ENCODE assay signal across 9 cellular contexts in genomic region chr12:120497524-120498150, GRCh38. TPM values are rescaled to one million over a fixed set of nuclear protein-coding genes. Genes with fewer than 3 reads are reported as not detected.
DNase-seq lines count a peak whose midpoint lies in the region; TF ChIP-seq lines count a peak whose summit lies in the region.
"Had no signal": no experiment of that assay in that cellular context is flagged by ENCODE, and none has a peak within 500 bp of the region (broad histone marks: within the 10 kb centered on the region; RNA-seq: fewer than 3 reads in every experiment).

No MANE protein-coding gene starts in this region.

- H3K9ac ChIP-seq in GM23248 (peak overlapping the region; percentile 87), skeletal muscle tissue (ENCODE audit: low read depth in 1 of 3, low read length in 3 of 3) (peak overlapping the region; percentile 66 to 84 (median 71))

- H3K27ac ChIP-seq in GM23248 (peak overlapping the region; percentile 7; the same call in 1 of the 2 replicates), skeletal muscle tissue (ENCODE audit: low read depth, low read length) (no peak overlapping the region)

- H3K79me2 ChIP-seq in GM23248 (ENCODE audit: insufficient read depth) = peaks cover 45% of the 10 kb centered on the region

- H3K27me3 ChIP-seq in GM23248 (replicated peaks; ENCODE audit: insufficient read depth) (no peaks in the 10 kb centered on the region), skeletal muscle tissue (ENCODE audit: control insufficient read depth in 3 of 3, insufficient read depth in 3 of 3, low read length in 3 of 3) (no peaks in the 10 kb centered on the region)

- TF ChIP-seq CTCF in WI38 (IDR thresholded peaks at IDR 0.05; ENCODE audit: low read depth, low read length) (no peak), foreskin fibroblast (IDR thresholded peaks at IDR 0.05; ENCODE audit: low read depth, low read length) (no peak)

- H2AFZ ChIP-seq in GM23248 = no peak overlapping the region

- WGBS in GM23248 (ENCODE audit: low coverage in 1 of 2, low lambda C conversion rate in 2 of 2, missing lambda C conversion rate in 2 of 2), 2 experiments = 11 to 12% methylated on average over 9 of the region's 9 CpGs

- in situ Hi-C loops in GM23248 (cut with MboI) = no loop called here

- peaks cover 20% of the 10 kb centered on the region for H3K4me1 ChIP-seq in GM23248 (ENCODE audit: insufficient read depth)
- H3K4me1 ChIP-seq in skeletal muscle tissue (ENCODE audit: control insufficient read depth in 3 of 3, insufficient read depth in 3 of 3, low read length in 3 of 3) = peaks cover 16 to 29% (median 16%) of the 10 kb centered on the region in 3 donors

- H3K4me2 ChIP-seq in GM23248 (ENCODE audit: unreplicated experiment) = peak overlapping the region; percentile 91

- no peaks in the 10 kb centered on the region for H3K9me2 ChIP-seq in GM23248 (ENCODE audit: insufficient read depth)

- no peaks in the 10 kb centered on the region for H3K9me3 ChIP-seq in GM23248 (ENCODE audit: low read depth)
- H3K9me3 ChIP-seq in skeletal muscle tissue (ENCODE audit: control insufficient read depth in 3 of 3, low read length in 3 of 3) = no peaks in the 10 kb centered on the region

- peaks cover 15% of the 10 kb centered on the region for H4K20me1 ChIP-seq in GM23248 (ENCODE audit: insufficient read depth)

- H3K36me3 ChIP-seq in GM23248 (ENCODE audit: low read depth) = peaks cover 14% of the 10 kb centered on the region
- H3K36me3 ChIP-seq in skeletal muscle tissue (ENCODE audit: control insufficient read depth in 3 of 3, insufficient read depth in 3 of 3, low read length in 3 of 3) = peaks cover 7 to 25% (median 22%) of the 10 kb centered on the region in 3 donors

- H3F3A ChIP-seq in GM23248 (ENCODE audit: insufficient read depth) = peaks cover 40% of the 10 kb centered on the region

- H3K4me3 ChIP-seq in GM23248 = peak overlapping the region; percentile 99
- peak overlapping the region; percentile 91 for H3K4me3 ChIP-seq in WI38 (ENCODE audit: low read depth, low read length)
- H3K4me3 ChIP-seq in foreskin fibroblast (ENCODE audit: low read depth in 1 of 2, low read length in 2 of 2) = peak overlapping the region; percentile 96 to 97
- H3K4me3 ChIP-seq in skeletal muscle tissue (ENCODE audit: low read length in 3 of 3) = peak overlapping the region; percentile 82 to 92 (median 90)

- DNase-seq in GM23248 (peak; percentile 48), foreskin fibroblast (peak in 1 of 2 donors; percentile 63), DMS53 (lab: John Stamatoyannopoulos, UW) (no peak), COLO829 (ENCODE audit: low spot score) (no peak)
- no peak for DNase-seq in central memory CD4-positive, alpha-beta T cell
- no peak for DNase-seq in activated CD4-positive, alpha-beta T cell treated with anti-CD3 and anti-CD28 coated beads, Interleukin-2, amount 50 U/mL, for 1 hour
- DNase-seq: activated CD8-positive, alpha-beta memory T cell treated with anti-CD3 and anti-CD28 coated beads, Interleukin-2, amount 50 U/mL, for 48 hours had no signal

RNA-seq across cellular contexts. Expression of gene DYNLL1, which starts 1.7 kb away (rescaled TPM):
- total RNA-seq in GM23248 (2014; rRNA removed; shearing (Covaris generic)) = 301 and 340 TPM in 2 replicates
- polyA plus RNA-seq in GM23248 (2016; fragmentation: Nextera tagmentation; extraction: Ambion mirVana) = 778 and 782 TPM in 2 replicates
- 162 TPM for total RNA-seq in skeletal muscle tissue

RNA-seq across cellular contexts. Expression of gene SRSF9, which starts 28.1 kb away (rescaled TPM):
- 129 and 154 TPM in 2 replicates for total RNA-seq in GM23248 (2014; rRNA removed; shearing (Covaris generic))
- 329 and 345 TPM in 2 replicates for polyA plus RNA-seq in GM23248 (2016; fragmentation: Nextera tagmentation; extraction: Ambion mirVana)
- total RNA-seq in skeletal muscle tissue = 79.9 TPM

RNA-seq across cellular contexts. Expression of gene COQ5, which starts 31.3 kb away (rescaled TPM):
- 32.6 and 33.0 TPM in 2 replicates for total RNA-seq in GM23248 (2014; rRNA removed; shearing (Covaris generic))
- polyA plus RNA-seq in GM23248 (2016; fragmentation: Nextera tagmentation; extraction: Ambion mirVana) = 39.9 and 42.9 TPM in 2 replicates
- 29.7 TPM for total RNA-seq in skeletal muscle tissue

RNA-seq across cellular contexts. Expression of gene RNF10, which starts 36.5 kb away (rescaled TPM):
- total RNA-seq in GM23248 (2014; rRNA removed; shearing (Covaris generic)) = 52.6 and 69.3 TPM in 2 replicates
- 114 and 130 TPM in 2 replicates for polyA plus RNA-seq in GM23248 (2016; fragmentation: Nextera tagmentation; extraction: Ambion mirVana)
- 118 TPM for total RNA-seq in skeletal muscle tissue

RNA-seq across cellular contexts. Expression of gene GATC, which starts 51.4 kb away (rescaled TPM):
- total RNA-seq in GM23248 (2014; rRNA removed; shearing (Covaris generic)) = 15.9 and 17.2 TPM in 2 replicates
- polyA plus RNA-seq in GM23248 (2016; fragmentation: Nextera tagmentation; extraction: Ambion mirVana) = 18.3 and 18.8 TPM in 2 replicates
- 9.9 TPM for total RNA-seq in skeletal muscle tissue
